ENCODE assay signal across 17 cellular contexts in the genomic region with DNA sequence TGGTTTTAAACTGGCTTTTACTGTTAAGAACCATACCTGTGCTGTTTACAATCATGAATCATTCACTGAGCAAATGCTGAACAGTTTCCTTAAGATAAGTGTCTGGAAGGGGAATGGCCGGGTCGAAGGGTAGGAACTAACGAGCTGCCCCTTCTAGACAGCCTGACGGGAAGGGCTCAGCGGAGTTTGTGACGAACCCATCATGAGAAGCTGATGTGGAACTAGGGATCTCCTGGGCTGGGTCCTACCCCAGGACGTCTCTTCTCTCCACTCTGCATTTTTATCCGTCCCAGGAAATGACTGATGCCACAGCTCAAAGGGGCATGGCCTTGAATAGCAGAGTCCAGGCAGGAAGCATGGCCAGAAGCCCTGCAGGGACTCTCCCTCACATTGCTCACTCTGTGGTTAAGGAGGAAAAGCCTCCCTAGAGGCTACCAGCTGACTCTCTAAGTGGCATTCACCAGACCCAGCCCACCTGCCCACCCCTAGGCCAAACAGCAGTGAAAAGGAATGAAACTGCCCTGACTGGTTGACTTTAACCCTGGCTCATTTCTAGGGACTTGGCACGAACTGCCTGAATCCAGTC.
A peak's percentile ranks its signal among the peaks of the same experiment; 100 is the strongest.
DNase-seq lines count a peak whose midpoint lies in the region; ATAC-seq, FAIRE-seq and TF ChIP-seq lines count a peak whose summit lies in the region.
"Had no signal": no experiment of that assay in that cellular context is flagged by ENCODE, and none has a peak within 500 bp of the region (broad histone marks: within the 10 kb centered on the region; RNA-seq: fewer than 3 reads in every experiment).

No MANE protein-coding gene starts in this region.

- H3K36me3 ChIP-seq in Panc1 (ENCODE audit: control insufficient read depth, insufficient read depth, low read length): no peaks in the 10 kb centered on the region
- H3K36me3 ChIP-seq in small intestine (ENCODE audit: control insufficient read depth in 2 of 2, insufficient read depth in 2 of 2, low read length in 2 of 2): no peaks in the 10 kb centered on the region
- H3K36me3 ChIP-seq in heart left ventricle: no peaks in the 10 kb centered on the region
- H3K36me3 ChIP-seq: esophagus squamous epithelium, SJCRH30 had no signal

- 19 to 57% (median 30%) methylated on average over 9 of the region's 9 CpGs for WGBS in small intestine, 3 donors
- 77 to 81% (median 80%) methylated on average over 9 of the region's 9 CpGs for WGBS in heart left ventricle, 4 donors

- peak; percentile 84 for ATAC-seq in Panc1
- no peak for ATAC-seq in heart left ventricle
- ATAC-seq in sciatic nerve: no peak
- ATAC-seq: activated T-helper 17 cell treated with anti-CD3 and anti-CD28 coated beads, Interleukin-2, amount 50 U/mL, for 72 hours had no signal

- H3K27me3 ChIP-seq in Panc1 (ENCODE audit: control insufficient read depth, insufficient read depth, low read length) (no peaks in the 10 kb centered on the region), small intestine (ENCODE audit: control insufficient read depth in 2 of 2, insufficient read depth in 2 of 2, low read length in 2 of 2) (no peaks in the 10 kb centered on the region), heart left ventricle (no peaks in the 10 kb centered on the region)
- H3K27me3 ChIP-seq: esophagus squamous epithelium, SJCRH30 had no signal

- intact Hi-C loops in Panc1 (cut with micrococcal nuclease; ENCODE audit: unreplicated experiment): no loop called here
- intact Hi-C loops in heart left ventricle (cut with DNase I): no loop called here
- intact Hi-C loops in sciatic nerve (cut with DNase I): no loop called here

- no peak for TF ChIP-seq POLR2A in heart left ventricle (IDR thresholded peaks at IDR 0.05)

- H3K4me1 ChIP-seq in Panc1 (ENCODE audit: control insufficient read depth, insufficient read depth, low read length): no peaks in the 10 kb centered on the region
- peaks cover 3 to 4% of the 10 kb centered on the region in 2 donors for H3K4me1 ChIP-seq in small intestine (ENCODE audit: control insufficient read depth in 2 of 2, insufficient read depth in 1 of 2, low read depth in 1 of 2, low read length in 1 of 2)
- no peaks in the 10 kb centered on the region for H3K4me1 ChIP-seq in heart left ventricle
- H3K4me1 ChIP-seq: SJCRH30 had no signal

- CTCF ChIA-PET in Panc1 (lab: Charles Lee): no interaction called here

- H3K27ac ChIP-seq in Panc1 (ENCODE audit: low read length) (no peak overlapping the region), small intestine (ENCODE audit: low read depth in 1 of 2, low read length in 1 of 2) (peak overlapping the region; percentile 63 to 84), heart left ventricle (no peak overlapping the region)
- H3K27ac ChIP-seq: SJCRH30 had no signal

- H3K9me3 ChIP-seq in Panc1 (ENCODE audit: control insufficient read depth, insufficient read depth, low read depth, low read length): no peaks in the 10 kb centered on the region
- no peaks in the 10 kb centered on the region for H3K9me3 ChIP-seq in small intestine (ENCODE audit: control insufficient read depth, low read depth)
- H3K9me3 ChIP-seq in heart left ventricle: no peaks in the 10 kb centered on the region
- H3K9me3 ChIP-seq: esophagus squamous epithelium, SJCRH30 had no signal

- POLR2A ChIA-PET in Panc1 (lab: Charles Lee): interaction anchor here (0.6 kb wide), 1 partner anchor 10 kb away, joined by 14 read pairs; no protein-coding TSS in a partner anchor

- no TSS peak for BruUV-seq in Panc1 (replicated peaks; lab: Mats Ljungman, UMichigan)

- H3K4me3 ChIP-seq in Panc1 (ENCODE audit: low read depth in 2 of 2, low read length in 2 of 2) (peak overlapping the region in 1 of 2 experiments; percentile 28; a peak in 2 of 4 replicates), small intestine (ENCODE audit: low read depth in 1 of 2, low read length in 2 of 2) (no peak overlapping the region), heart left ventricle (no peak overlapping the region)
- H3K4me3 ChIP-seq: esophagus squamous epithelium, SJCRH30 had no signal

- no peak for TF ChIP-seq CTCF in Panc1 (IDR thresholded peaks at IDR 0.05)
- TF ChIP-seq CTCF in heart left ventricle (IDR thresholded peaks at IDR 0.05): no peak

- DNase-seq in ELR (ENCODE audit: low read depth): peak; percentile 19
- no peak for DNase-seq in Panc1 (ENCODE audit: low read depth, low spot score)
- DNase-seq in kidney glomerular epithelial cell (lab: John Stamatoyannopoulos, UW): peak; percentile 17
- peak; percentile 84 for DNase-seq in small intestine
- DNase-seq in pons (ENCODE audit: low spot score): no peak
- DNase-seq in NCI-H1694 treated with DMSO at 0.1 percent for 48 hours (lab: John Stamatoyannopoulos, UW): no peak
- no peak for DNase-seq in heart left ventricle
- no peak for DNase-seq in sciatic nerve (ENCODE audit: low spot score)
- DNase-seq: activated CD4-positive, CD25-positive, alpha-beta regulatory T cell; CD4-positive, alpha-beta memory T cell; DND-41; esophagus squamous epithelium; NCI-H187 treated with DMSO at 0.1 percent for 48 hours; NCI-H446; SJCRH30; stimulated activated naive CD4-positive, alpha-beta T cell had no signal

- in situ Hi-C loops in Panc1 (cut with HindIII; ENCODE audit: low pct_unique_long_range_greater_than_20kb, low sequenced_read_pairs): no loop called here

- FAIRE-seq in small intestine (lab: Jason Lieb, UNC): no peak

Comparison
In these comparisons a context has a peak if more than half of its experiments do, and no peak if none do; other contexts are left out.
1. DNase-seq: peak in ELR (single experiment), kidney glomerular epithelial cell (single experiment) and small intestine (single experiment); none in Panc1 (single experiment), pons (single experiment), NCI-H1694 treated with DMSO at 0.1 percent for 48 hours (single experiment), heart left ventricle (0 of 5) and sciatic nerve (single experiment).
2. H3K27ac ChIP-seq: peak in small intestine (2 of 2); none in Panc1 (single experiment) and heart left ventricle (0 of 12).